Comparison of ENCODE assay signal across 1 cellular context in genomic region chr18:7671105-7671504, GRCh38.
TF ChIP-seq lines count a peak whose summit lies in the region.

No MANE protein-coding gene starts in this region.

TF ChIP-seq in neural cell, 6 proteins besides CTCF, POLR2A, EP300 and RAD21 (continued from another document):
- no peak for TF ChIP-seq REST (IDR thresholded peaks at IDR 0.05; ENCODE audit: borderline replicate concordance)
- TF ChIP-seq MXI1 (conservative IDR thresholded peaks at IDR 0.05; ENCODE audit: poor library complexity, severe bottlenecking): no peak
- peak; percentile 19 for TF ChIP-seq SMC3 (conservative IDR thresholded peaks at IDR 0.05; ENCODE audit: poor library complexity)
- TF ChIP-seq EZH2 (IDR thresholded peaks at IDR 0.05; ENCODE audit: borderline replicate concordance, insufficient read depth, low read length, poor library complexity, severe bottlenecking): no peak
